Comparison of ENCODE assay signal across 1 cellular context in genomic region chr7:69199661-69200060, GRCh38.
TF ChIP-seq lines count a peak whose summit lies in the region.

No MANE protein-coding gene starts in this region.

TF ChIP-seq in H1, 55 proteins besides CTCF, POLR2A, EP300 and RAD21:
- TF ChIP-seq POLR2AphosphoS5 (IDR thresholded peaks at IDR 0.05; ENCODE audit: low read depth, low read length) (no peak), HDAC2 (IDR thresholded peaks at IDR 0.05; ENCODE audit: borderline replicate concordance in 1 of 2, low read depth in 2 of 2, low read length in 2 of 2) (no peak), RFX5 (IDR thresholded peaks at IDR 0.05; ENCODE audit: borderline replicate concordance, low read depth, low read length) (no peak), E2F6 (IDR thresholded peaks at IDR 0.05) (no peak), TAF1 (IDR thresholded peaks at IDR 0.05; ENCODE audit: low read depth, low read length) (no peak), JUN (IDR thresholded peaks at IDR 0.05; ENCODE audit: low read depth, low read length) (no peak), USF2 (IDR thresholded peaks at IDR 0.05; ENCODE audit: low read length) (no peak), GTF2F1 (IDR thresholded peaks at IDR 0.05; ENCODE audit: borderline replicate concordance, low read depth, low read length) (no peak), RNF2 (IDR thresholded peaks at IDR 0.05; ENCODE audit: borderline replicate concordance, low read depth, low read length, missing control alignments, poor library complexity, severe bottlenecking) (no peak), CTBP2 (IDR thresholded peaks at IDR 0.05; ENCODE audit: borderline replicate concordance, insufficient read depth, insufficient read length, low read length) (no peak), BCL11A (IDR thresholded peaks at IDR 0.05; ENCODE audit: low read depth in 2 of 2, low read length in 2 of 2) (no peak), CBX8 (IDR thresholded peaks at IDR 0.05; ENCODE audit: borderline replicate concordance, low read depth, low read length) (no peak), BACH1 (IDR thresholded peaks at IDR 0.05; ENCODE audit: low read length) (no peak), SP1 (IDR thresholded peaks at IDR 0.05; ENCODE audit: low read depth, low read length) (no peak), SUZ12 (IDR thresholded peaks at IDR 0.05; ENCODE audit: low read length) (no peak), SIN3A (conservative IDR thresholded peaks at IDR 0.05 in 1 of 2, IDR thresholded peaks at IDR 0.05 in 1 of 2; ENCODE audit: low read depth in 1 of 2, low read length in 2 of 2) (no peak), RXRA (IDR thresholded peaks at IDR 0.05; ENCODE audit: insufficient read depth, low read depth, low read length) (no peak), ASH2L (IDR thresholded peaks at IDR 0.05; ENCODE audit: low read length) (no peak)
